8 cellular contexts compared by ENCODE assay signal in genomic region chr6:16238658-16239089, GRCh38. TPM values are rescaled to one million over a fixed set of nuclear protein-coding genes. Genes with fewer than 3 reads are reported as not detected.
A peak's percentile ranks its signal among the peaks of the same experiment; 100 is the strongest.
DNase-seq lines count a peak whose midpoint lies in the region; ATAC-seq, FAIRE-seq and TF ChIP-seq lines count a peak whose summit lies in the region.

No MANE protein-coding gene starts in this region.

- CTCF ChIA-PET in BJ (lab: Yijun Ruan, JAX): interaction anchor here (0.6 to 2.2 kb wide), 4 partner anchors 9 to 419 kb away, joined by 3 to 5 read pairs (median 3); no protein-coding TSS in a partner anchor
- CTCF ChIA-PET in RWPE1 (lab: Yijun Ruan, JAX): interaction anchor here (0.7 kb wide), 1 partner anchor 93 kb away, joined by 3 read pairs; no protein-coding TSS in a partner anchor

- peaks cover 13 to 72% (median 27%) of the 10 kb centered on the region in 3 donors for H3K4me1 ChIP-seq in esophagus squamous epithelium
- H3K4me1 ChIP-seq in osteoblast (ENCODE audit: insufficient read depth, low read length): peaks cover 29% of the 10 kb centered on the region

- H3K36me3 ChIP-seq in BJ (ENCODE audit: control insufficient read depth, insufficient read depth, low read length): no peaks in the 10 kb centered on the region
- H3K36me3 ChIP-seq in esophagus squamous epithelium: no peaks in the 10 kb centered on the region
- H3K36me3 ChIP-seq in osteoblast (ENCODE audit: insufficient read depth, low read length): no peaks in the 10 kb centered on the region

- H3K27ac ChIP-seq in RWPE1: peak overlapping the region; percentile 45
- peak overlapping the region; percentile 3 to 77 (median 73) for H3K27ac ChIP-seq in esophagus squamous epithelium
- H3K27ac ChIP-seq in osteoblast (ENCODE audit: low read depth, low read length): peak overlapping the region; percentile 55

- H3K27me3 ChIP-seq in BJ (ENCODE audit: control insufficient read depth, insufficient read depth, low read length) (no peaks in the 10 kb centered on the region), esophagus squamous epithelium (peaks cover 0 to 7% (median 0%) of the 10 kb centered on the region in 4 donors), osteoblast (ENCODE audit: insufficient read depth, low read length) (peaks cover 10% of the 10 kb centered on the region)

- peak; percentile 14 for ATAC-seq in GM21723 (IDR thresholded peaks at IDR 0.05; ENCODE audit: unreplicated experiment)

- POLR2A ChIA-PET in BJ (lab: Charles Lee): no interaction called here
- POLR2A ChIA-PET in RWPE1 (lab: Yijun Ruan, JAX; ENCODE audit: low non-redundant PET): no interaction called here

- H3K9me3 ChIP-seq in esophagus squamous epithelium (no peaks in the 10 kb centered on the region), osteoblast (ENCODE audit: low read depth, low read length) (no peaks in the 10 kb centered on the region)

- no peak for FAIRE-seq in frontal cortex (lab: Jason Lieb, UNC)

- H3K4me3 ChIP-seq in BJ (ENCODE audit: low read depth, low read length): peak overlapping the region; percentile 51
- peak overlapping the region; percentile 35 to 73 (median 66) for H3K4me3 ChIP-seq in esophagus squamous epithelium
- H3K4me3 ChIP-seq in osteoblast (ENCODE audit: insufficient read depth, low read length): peak overlapping the region; percentile 87

- H4K20me1 ChIP-seq in osteoblast (ENCODE audit: insufficient read depth, low read length): no peaks in the 10 kb centered on the region

- H3K4me2 ChIP-seq in osteoblast (ENCODE audit: insufficient read depth, low read length): peak overlapping the region; percentile 90

- TF ChIP-seq CTCF in BJ (IDR thresholded peaks at IDR 0.05; ENCODE audit: insufficient read depth, low read depth, low read length) (peak; percentile 5; the same call in 1 of the 2 replicates), RWPE1 (conservative IDR thresholded peaks at IDR 0.05; ENCODE audit: low read depth) (no peak), esophagus squamous epithelium (IDR thresholded peaks at IDR 0.05) (no peak), osteoblast (IDR thresholded peaks at IDR 0.05; ENCODE audit: extremely low read depth, low read depth, low read length) (no peak)

- H2AFZ ChIP-seq in osteoblast (ENCODE audit: low read length): peak overlapping the region; percentile 92

- no peak for TF ChIP-seq POLR2A in esophagus squamous epithelium (IDR thresholded peaks at IDR 0.05)

- intact Hi-C loops in esophagus squamous epithelium (cut with DNase I): no loop called here

- no peaks in the 10 kb centered on the region for H3K79me2 ChIP-seq in osteoblast (ENCODE audit: insufficient read depth, low read length)

- 0% methylated on average over 6 to 12 of the region's 34 CpGs for WGBS in esophagus squamous epithelium, 2 donors

- DNase-seq in BJ (ENCODE audit: low read depth) (no peak), RWPE1 (ENCODE audit: low spot score) (no peak), esophagus squamous epithelium (lab: John Stamatoyannopoulos, UW) (no peak), osteoblast (ENCODE audit: insufficient read length, low spot score, missing footprints) (no peak), frontal cortex (ENCODE audit: low spot score in 2 of 2) (no peak), COR-L47 (lab: John Stamatoyannopoulos, UW) (no peak), NCI-H2081 (lab: John Stamatoyannopoulos, UW) (no peak)

RNA-seq across cellular contexts. Expression of gene GMPR, which starts 0.3 kb away (rescaled TPM):
- 7.3 and 8.3 TPM in 2 replicates for polyA plus RNA-seq in BJ (2011; rRNA removed)
- polyA minus RNA-seq in BJ (2011; rRNA and poly(A)+ RNA removed): 5.4 and 7.4 TPM in 2 replicates
- total RNA-seq in esophagus squamous epithelium: 1 to 10 TPM in 2 of 4 donors, under 1 TPM in 2; 0.53 to 6.3 (median 1.6) TPM
- 6.5 and 7.4 TPM in 2 replicates for total RNA-seq in osteoblast
- 2.4 TPM for total RNA-seq in frontal cortex
